19 cellular contexts compared by ENCODE assay signal in genomic region chr15:80159301-80159700, GRCh38.
DNase-seq lines count a peak whose midpoint lies in the region; ATAC-seq and TF ChIP-seq lines count a peak whose summit lies in the region.
"Had no signal": no experiment of that assay in that cellular context is flagged by ENCODE, and none has a peak within 500 bp of the region (broad histone marks: within the 10 kb centered on the region; RNA-seq: fewer than 3 reads in every experiment).

No MANE protein-coding gene starts in this region.

- H3K9me3 Mint-ChIP-seq in activated naive CD4-positive, alpha-beta T cell treated with anti-CD3 and anti-CD28 coated beads, Interleukin-2, amount 10 ng/mL, durations not matched to agents 7 days and 5 days, result no peaks in the 10 kb centered on the region
- H3K9me3 Mint-ChIP-seq in stimulated activated naive B cell treated with anti-CD40 and anti-IgM and Interleukin-4, amounts not matched to agents 10 μg/mL and 1 μg/mL and 100 μg/mL, for 72 hours, result no peaks in the 10 kb centered on the region
- H3K9me3 Mint-ChIP-seq: IgD-negative memory B cell had no signal

- H3K4me1 ChIP-seq in RWPE2 (ENCODE audit: insufficient read depth, poor library complexity, severe bottlenecking), result peaks cover 10% of the 10 kb centered on the region
- H3K4me1 ChIP-seq: HAP-1 had no signal

- H3K4me3 Mint-ChIP-seq in activated naive CD4-positive, alpha-beta T cell treated with anti-CD3 and anti-CD28 coated beads, Interleukin-2, amount 10 ng/mL, durations not matched to agents 7 days and 5 days, result no peak overlapping the region
- peak overlapping the region in 1 of 2 donors; percentile 7 for H3K4me3 Mint-ChIP-seq in stimulated activated naive B cell treated with anti-CD40 and anti-IgM and Interleukin-4, amounts not matched to agents 10 μg/mL and 1 μg/mL and 100 μg/mL, for 72 hours
- H3K4me3 Mint-ChIP-seq: IgD-negative memory B cell had no signal

- no peak for ATAC-seq in RWPE2 (ENCODE audit: low read depth)
- no peak for ATAC-seq in stimulated activated naive B cell treated with anti-CD40 and anti-IgM and Interleukin-4, amounts not matched to agents 10 μg/mL and 1 μg/mL and 100 μg/mL, for 72 hours (replicated peaks)
- no peak for ATAC-seq in HG03095 (IDR thresholded peaks at IDR 0.05; ENCODE audit: unreplicated experiment)
- ATAC-seq: body of pancreas, psoas muscle had no signal

- peaks cover 38% of the 10 kb centered on the region for H3K4me1 Mint-ChIP-seq in activated naive CD4-positive, alpha-beta T cell treated with anti-CD3 and anti-CD28 coated beads, Interleukin-2, amount 10 ng/mL, durations not matched to agents 7 days and 5 days
- H3K4me1 Mint-ChIP-seq in stimulated activated naive B cell treated with anti-CD40 and anti-IgM and Interleukin-4, amounts not matched to agents 10 μg/mL and 1 μg/mL and 100 μg/mL, for 72 hours, result peaks cover 33 to 49% of the 10 kb centered on the region in 2 donors

- H3K27me3 Mint-ChIP-seq in activated naive CD4-positive, alpha-beta T cell treated with anti-CD3 and anti-CD28 coated beads, Interleukin-2, amount 10 ng/mL, durations not matched to agents 7 days and 5 days, result no peaks in the 10 kb centered on the region
- no peaks in the 10 kb centered on the region for H3K27me3 Mint-ChIP-seq in stimulated activated naive B cell treated with anti-CD40 and anti-IgM and Interleukin-4, amounts not matched to agents 10 μg/mL and 1 μg/mL and 100 μg/mL, for 72 hours
- H3K27me3 Mint-ChIP-seq: IgD-negative memory B cell had no signal

- CTCF ChIA-PET in activated naive CD4-positive, alpha-beta T cell treated with anti-CD3 and anti-CD28 coated beads, Interleukin-2, amount 10 ng/mL, durations not matched to agents 7 days and 5 days (lab: Charles Lee), result interaction anchor here (0.7 kb wide), 1 partner anchor 210 kb away, joined by 3 read pairs; no protein-coding TSS in a partner anchor

- peak overlapping the region; percentile 68 for H3K27ac Mint-ChIP-seq in activated naive CD4-positive, alpha-beta T cell treated with anti-CD3 and anti-CD28 coated beads, Interleukin-2, amount 10 ng/mL, durations not matched to agents 7 days and 5 days
- H3K27ac Mint-ChIP-seq in stimulated activated naive B cell treated with anti-CD40 and anti-IgM and Interleukin-4, amounts not matched to agents 10 μg/mL and 1 μg/mL and 100 μg/mL, for 72 hours, result peak overlapping the region; percentile 90
- H3K27ac Mint-ChIP-seq: IgD-negative memory B cell had no signal

- DNase-seq in activated naive CD4-positive, alpha-beta T cell treated with anti-CD3 and anti-CD28 coated beads, Interleukin-2, amount 10 ng/mL, durations not matched to agents 7 days and 5 days, result no peak
- DNase-seq in activated naive CD4-positive, alpha-beta T cell treated with Interleukin-2 at 50 U/mL for 16 hours, result no peak
- DNase-seq in RWPE2 (ENCODE audit: low spot score) (peak; percentile 52), islet precursor cell (peak; percentile 7), SKM-1 (lab: John Stamatoyannopoulos, UW; ENCODE audit: unreplicated experiment) (no peak), LoVo (ENCODE audit: low spot score) (no peak)
- DNase-seq in stimulated activated naive B cell treated with anti-CD40 and anti-IgM and Interleukin-4, amounts not matched to agents 10 μg/mL and 1 μg/mL and 100 μg/mL, for 72 hours, result no peak
- DNase-seq: ACHN, body of pancreas, Calu3, glutamatergic neuron, NCI-H1417 treated with DMSO at 0.1 percent for 48 hours, NCI-H446 treated with DMSO at 0.1 percent for 48 hours, OCI-M1, psoas muscle, Right ventricle myocardium superior had no signal

- no peak overlapping the region for H3K4me3 ChIP-seq in RWPE2 (ENCODE audit: severe bottlenecking)
- H3K4me3 ChIP-seq: body of pancreas, HAP-1, psoas muscle had no signal

- no peak for TF ChIP-seq CTCF in RWPE2 (IDR thresholded peaks at IDR 0.05; ENCODE audit: poor library complexity, severe bottlenecking)

- no peaks in the 10 kb centered on the region for H3K9me3 ChIP-seq in RWPE2 (ENCODE audit: severe bottlenecking)
- H3K9me3 ChIP-seq: body of pancreas, HAP-1, psoas muscle had no signal

- H3K27me3 ChIP-seq in RWPE2 (ENCODE audit: insufficient read depth, poor library complexity, severe bottlenecking), result no peaks in the 10 kb centered on the region
- H3K27me3 ChIP-seq: body of pancreas had no signal

- H3K36me3 Mint-ChIP-seq in activated naive CD4-positive, alpha-beta T cell treated with anti-CD3 and anti-CD28 coated beads, Interleukin-2, amount 10 ng/mL, durations not matched to agents 7 days and 5 days, result peaks cover 36% of the 10 kb centered on the region
- peaks cover 27 to 47% of the 10 kb centered on the region in 2 donors for H3K36me3 Mint-ChIP-seq in stimulated activated naive B cell treated with anti-CD40 and anti-IgM and Interleukin-4, amounts not matched to agents 10 μg/mL and 1 μg/mL and 100 μg/mL, for 72 hours

- peaks cover 25% of the 10 kb centered on the region for H3K36me3 ChIP-seq in RWPE2 (ENCODE audit: low read depth)

- no peak overlapping the region for H3K27ac ChIP-seq in RWPE2 (ENCODE audit: poor library complexity, severe bottlenecking)
- H3K27ac ChIP-seq: body of pancreas, psoas muscle had no signal

Comparison
In these comparisons a context has a peak if more than half of its experiments do, and no peak if none do; other contexts are left out.
1. DNase-seq: peak in RWPE2 (single experiment) and islet precursor cell (single experiment); none in activated naive CD4-positive, alpha-beta T cell treated with anti-CD3 and anti-CD28 coated beads, Interleukin-2, amount 10 ng/mL, durations not matched to agents 7 days and 5 days (single experiment), activated naive CD4-positive, alpha-beta T cell treated with Interleukin-2 at 50 U/mL for 16 hours (single experiment), stimulated activated naive B cell treated with anti-CD40 and anti-IgM and Interleukin-4, amounts not matched to agents 10 μg/mL and 1 μg/mL and 100 μg/mL, for 72 hours (single experiment), SKM-1 (single experiment) and LoVo (single experiment).